Comparison of ENCODE assay signal across 9 cellular contexts in the genomic region with DNA sequence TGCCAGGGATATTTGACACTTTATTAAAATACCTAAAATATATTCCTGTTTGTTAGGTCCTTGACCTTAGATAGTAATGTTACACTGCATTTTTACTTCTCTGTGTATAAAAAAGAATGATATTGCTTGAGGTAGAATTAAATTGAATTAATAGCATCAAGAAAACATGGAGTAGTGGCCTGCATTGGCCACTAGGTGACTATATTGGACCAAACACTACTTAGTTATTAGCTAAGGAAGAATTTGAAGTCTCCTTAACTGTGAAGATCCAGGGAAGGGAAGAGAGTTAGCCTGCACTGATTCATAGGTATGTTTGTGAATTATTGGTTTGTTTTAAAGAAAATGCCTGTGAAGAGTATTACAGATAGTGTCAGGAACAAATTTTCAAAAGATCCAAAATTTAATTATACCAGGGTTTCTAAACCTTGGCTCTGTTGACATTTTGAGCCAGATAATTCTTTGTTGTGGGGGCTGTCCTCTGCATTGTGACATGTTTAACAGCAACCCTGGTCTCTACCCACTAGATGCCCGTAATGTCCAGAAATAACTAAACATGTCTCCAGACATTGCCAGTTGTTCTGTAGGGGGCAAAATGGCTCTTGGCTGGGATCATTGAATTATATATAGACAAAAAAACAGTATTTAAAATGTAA.
A peak's percentile ranks its signal among the peaks of the same experiment; 100 is the strongest.
DNase-seq lines count a peak whose midpoint lies in the region; ATAC-seq and TF ChIP-seq lines count a peak whose summit lies in the region.
"Had no signal": no experiment of that assay in that cellular context is flagged by ENCODE, and none has a peak within 500 bp of the region (broad histone marks: within the 10 kb centered on the region; RNA-seq: fewer than 3 reads in every experiment).

No MANE protein-coding gene starts in this region.

- H3K4me1 Mint-ChIP-seq in activated T-helper 2 cell treated with anti-CD3 and anti-CD28 coated beads, Interferon-gamma antibody, Interleukin-2, Interleukin-4, amounts not matched to agents 10 μg/mL and 5 μg/mL and 100 μg/mL, durations not matched to agents 14 hours and 24 hours and 36 hours (ENCODE audit: low read depth) = no peaks in the 10 kb centered on the region

- peak; percentile 80 for TF ChIP-seq CTCF in astrocyte of the cerebellum (IDR thresholded peaks at IDR 0.05; ENCODE audit: low read depth, low read length, missing control alignments)
- TF ChIP-seq CTCF in kidney epithelial cell (IDR thresholded peaks at IDR 0.05; ENCODE audit: insufficient read depth, low read length, poor library complexity, severe bottlenecking) = peak; percentile 82

- no peaks in the 10 kb centered on the region for H3K27me3 ChIP-seq in kidney epithelial cell (ENCODE audit: control insufficient read depth, insufficient read depth, low read length)
- H3K27me3 ChIP-seq: SJSA1 had no signal

- intact Hi-C loops in activated T-helper 2 cell treated with anti-CD3 and anti-CD28 coated beads, Interferon-gamma antibody, Interleukin-2, Interleukin-4, amounts not matched to agents 10 μg/mL and 5 μg/mL and 100 μg/mL, durations not matched to agents 14 hours and 24 hours and 36 hours (cut with micrococcal nuclease) = no loop called here
- intact Hi-C loops in head of caudate nucleus (cut with DNase I) = no loop called here

- ATAC-seq in GM18498 (IDR thresholded peaks at IDR 0.05; ENCODE audit: unreplicated experiment) = no peak
- no peak for ATAC-seq in HG03175 (IDR thresholded peaks at IDR 0.05; ENCODE audit: unreplicated experiment)

- no peaks in the 10 kb centered on the region for H3K9me3 Mint-ChIP-seq in activated T-helper 2 cell treated with anti-CD3 and anti-CD28 coated beads, Interferon-gamma antibody, Interleukin-2, Interleukin-4, amounts not matched to agents 10 μg/mL and 5 μg/mL and 100 μg/mL, durations not matched to agents 14 hours and 24 hours and 36 hours

- H3K27me3 Mint-ChIP-seq in activated T-helper 2 cell treated with anti-CD3 and anti-CD28 coated beads, Interferon-gamma antibody, Interleukin-2, Interleukin-4, amounts not matched to agents 10 μg/mL and 5 μg/mL and 100 μg/mL, durations not matched to agents 14 hours and 24 hours and 36 hours (ENCODE audit: low read depth) = peaks cover 9% of the 10 kb centered on the region

- no peak overlapping the region for H3K27ac Mint-ChIP-seq in activated T-helper 2 cell treated with anti-CD3 and anti-CD28 coated beads, Interferon-gamma antibody, Interleukin-2, Interleukin-4, amounts not matched to agents 10 μg/mL and 5 μg/mL and 100 μg/mL, durations not matched to agents 14 hours and 24 hours and 36 hours

- no peaks in the 10 kb centered on the region for H3K36me3 Mint-ChIP-seq in activated T-helper 2 cell treated with anti-CD3 and anti-CD28 coated beads, Interferon-gamma antibody, Interleukin-2, Interleukin-4, amounts not matched to agents 10 μg/mL and 5 μg/mL and 100 μg/mL, durations not matched to agents 14 hours and 24 hours and 36 hours (ENCODE audit: low read depth)

- peak; percentile 25 for DNase-seq in Daoy (ENCODE audit: low read depth)
- DNase-seq in LHCN-M2 (ENCODE audit: low read depth) = peak; percentile 53
- peak; percentile 28 for DNase-seq in astrocyte of the cerebellum (ENCODE audit: low read depth)
- peak; percentile 31 for DNase-seq in kidney epithelial cell (ENCODE audit: low read depth)
- no peak for DNase-seq in activated T-helper 2 cell treated with anti-CD3 and anti-CD28 coated beads, Interferon-gamma antibody, Interleukin-2, Interleukin-4, amounts not matched to agents 10 μg/mL and 5 μg/mL and 100 μg/mL, durations not matched to agents 14 hours and 24 hours and 36 hours (ENCODE audit: low spot score)
- DNase-seq in head of caudate nucleus = no peak

- in situ Hi-C loops in astrocyte of the cerebellum (cut with HindIII; ENCODE audit: low sequenced_read_pairs) = no loop called here

- H3K4me3 Mint-ChIP-seq in activated T-helper 2 cell treated with anti-CD3 and anti-CD28 coated beads, Interferon-gamma antibody, Interleukin-2, Interleukin-4, amounts not matched to agents 10 μg/mL and 5 μg/mL and 100 μg/mL, durations not matched to agents 14 hours and 24 hours and 36 hours (ENCODE audit: low read depth) = no peak overlapping the region

- H3K36me3 ChIP-seq in kidney epithelial cell (ENCODE audit: control insufficient read depth, insufficient read depth, low read length) = no peaks in the 10 kb centered on the region
- H3K36me3 ChIP-seq: SJSA1 had no signal

- no peak overlapping the region for H3K4me3 ChIP-seq in astrocyte of the cerebellum (ENCODE audit: low read depth, low read length)
- H3K4me3 ChIP-seq in kidney epithelial cell (ENCODE audit: low read depth, low read length) = no peak overlapping the region
- H3K4me3 ChIP-seq: SJSA1 had no signal

Comparison
In these comparisons a context has a peak if more than half of its experiments do, and no peak if none do; other contexts are left out.
1. DNase-seq: peak in Daoy (single experiment), LHCN-M2 (single experiment), astrocyte of the cerebellum (single experiment) and kidney epithelial cell (single experiment); none in activated T-helper 2 cell treated with anti-CD3 and anti-CD28 coated beads, Interferon-gamma antibody, Interleukin-2, Interleukin-4, amounts not matched to agents 10 μg/mL and 5 μg/mL and 100 μg/mL, durations not matched to agents 14 hours and 24 hours and 36 hours (single experiment) and head of caudate nucleus (0 of 42).